Comparison of ENCODE assay signal across 21 cellular contexts in the genomic region with DNA sequence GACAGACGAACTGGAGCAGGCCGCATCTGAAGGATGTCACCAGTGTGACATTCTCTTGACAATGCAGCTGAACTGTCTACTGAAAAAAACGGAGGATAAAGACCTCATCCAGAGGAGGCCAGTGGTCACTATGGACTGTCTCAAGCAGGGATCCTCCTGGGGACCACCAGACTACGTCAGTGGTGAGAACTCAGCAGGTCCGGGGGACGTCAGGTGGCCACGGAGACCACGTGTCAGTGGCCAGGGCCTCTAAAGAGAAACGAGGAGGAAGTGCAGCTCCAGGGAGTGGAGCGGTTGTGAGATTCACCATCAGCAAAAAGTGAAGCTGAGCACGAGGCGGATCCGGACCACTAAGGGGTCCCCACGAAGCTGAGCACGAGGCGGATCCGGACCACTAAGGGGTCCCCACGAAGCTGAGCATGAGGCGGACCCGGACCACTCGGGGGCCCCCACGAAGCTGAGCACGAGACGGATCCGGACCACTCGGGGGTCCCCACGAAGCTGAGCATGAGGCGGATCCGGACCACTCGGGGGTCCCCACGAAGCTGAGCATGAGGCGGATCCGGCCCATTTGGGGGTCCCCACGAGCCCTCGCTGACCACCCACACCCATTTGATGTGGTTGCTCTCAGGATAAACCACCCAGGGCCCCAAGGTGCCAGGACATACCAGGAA. TPM values are rescaled to one million over a fixed set of nuclear protein-coding genes. Genes with fewer than 3 reads are reported as not detected.
DNase-seq lines count a peak whose midpoint lies in the region; ATAC-seq and TF ChIP-seq lines count a peak whose summit lies in the region.
"Had no signal": no experiment of that assay in that cellular context is flagged by ENCODE, and none has a peak within 500 bp of the region (broad histone marks: within the 10 kb centered on the region; RNA-seq: fewer than 3 reads in every experiment).

No MANE protein-coding gene starts in this region.

- H3K4me1 ChIP-seq in endodermal cell (ENCODE audit: control insufficient read depth, insufficient read depth, low read length): no peaks in the 10 kb centered on the region
- H3K4me1 ChIP-seq in neural progenitor cell: no peaks in the 10 kb centered on the region
- H3K4me1 ChIP-seq in testis: peaks cover 12% of the 10 kb centered on the region

- intact Hi-C loops in natural killer cell (cut with micrococcal nuclease): no loop called here
- intact Hi-C loops in testis (cut with DNase I; ENCODE audit: low total_unique reads): no loop called here

- no peak overlapping the region for H3K4me3 ChIP-seq in endodermal cell (ENCODE audit: low read length)
- H3K4me3 ChIP-seq in neural progenitor cell: no peak overlapping the region
- H3K4me3 ChIP-seq in testis: no peak overlapping the region
- H3K4me3 ChIP-seq: A549; BLaER1 treated with 17β-estradiol and CSF1 and Interleukin-3, amounts not matched to agents 10 nM and 100 nM; MG63; PC-9 had no signal

- ATAC-seq in natural killer cell: peak in 1 of 3 donors; percentile 36
- ATAC-seq in natural killer cell treated with Interleukin-12 subunit alpha and Interleukin-12 subunit beta and Interleukin-15 and Interleukin-18, amount 100 ng/mL, for 72 hours: no peak

- H3K4me1 Mint-ChIP-seq in natural killer cell: peaks cover 4 to 12% of the 10 kb centered on the region in 2 donors
- peaks cover 6 to 17% of the 10 kb centered on the region in 2 donors for H3K4me1 Mint-ChIP-seq in natural killer cell treated with Interleukin-12 subunit alpha and Interleukin-12 subunit beta and Interleukin-15 and Interleukin-18, amount 100 ng/mL, for 72 hours (ENCODE audit: low read depth in 2 of 2)
- H3K4me1 Mint-ChIP-seq in endodermal cell: peaks cover 1% of the 10 kb centered on the region
- peaks cover 14% of the 10 kb centered on the region for H3K4me1 Mint-ChIP-seq in neural progenitor cell

- no peaks in the 10 kb centered on the region for H3K9me3 Mint-ChIP-seq in natural killer cell
- H3K9me3 Mint-ChIP-seq in natural killer cell treated with Interleukin-12 subunit alpha and Interleukin-12 subunit beta and Interleukin-15 and Interleukin-18, amount 100 ng/mL, for 72 hours: no peaks in the 10 kb centered on the region
- no peaks in the 10 kb centered on the region for H3K9me3 Mint-ChIP-seq in endodermal cell
- no peaks in the 10 kb centered on the region for H3K9me3 Mint-ChIP-seq in neural progenitor cell
- H3K9me3 Mint-ChIP-seq: CD8-positive, alpha-beta memory T cell; HFFc6 had no signal

- H3K4me3 Mint-ChIP-seq in natural killer cell (no peak overlapping the region), endodermal cell (no peak overlapping the region), neural progenitor cell (peak overlapping the region; percentile 62)
- H3K4me3 Mint-ChIP-seq in natural killer cell treated with Interleukin-12 subunit alpha and Interleukin-12 subunit beta and Interleukin-15 and Interleukin-18, amount 100 ng/mL, for 72 hours: no peak overlapping the region
- H3K4me3 Mint-ChIP-seq: CD8-positive, alpha-beta memory T cell had no signal

- H3K4me2 ChIP-seq in neural progenitor cell: no peak overlapping the region
- H3K4me2 ChIP-seq: A549, PC-9 had no signal

- H3K27me3 Mint-ChIP-seq in natural killer cell (ENCODE audit: low read depth in 2 of 2) (no peaks in the 10 kb centered on the region), endodermal cell (ENCODE audit: insufficient read depth) (no peaks in the 10 kb centered on the region), neural progenitor cell (ENCODE audit: insufficient read depth, low read depth) (peaks cover 6% of the 10 kb centered on the region)
- H3K27me3 Mint-ChIP-seq in natural killer cell treated with Interleukin-12 subunit alpha and Interleukin-12 subunit beta and Interleukin-15 and Interleukin-18, amount 100 ng/mL, for 72 hours: no peaks in the 10 kb centered on the region
- H3K27me3 Mint-ChIP-seq: CD8-positive, alpha-beta memory T cell had no signal

- no peak for DNase-seq in natural killer cell
- DNase-seq in natural killer cell treated with Interleukin-12 subunit alpha and Interleukin-12 subunit beta and Interleukin-15 and Interleukin-18, amount 100 ng/mL, for 72 hours (ENCODE audit: low spot score): no peak
- DNase-seq in endodermal cell: no peak
- DNase-seq in neural progenitor cell (ENCODE audit: low spot score): no peak
- no peak for DNase-seq in testis
- no peak for DNase-seq in activated CD8-positive, alpha-beta memory T cell treated with anti-CD3 and anti-CD28 coated beads for 24 hours
- DNase-seq in KG1 (lab: John Stamatoyannopoulos, UW): no peak
- DNase-seq in activated naive CD4-positive, alpha-beta T cell treated with Interleukin-2 at 50 U/mL for 16 hours: no peak
- DNase-seq: CD8-positive, alpha-beta memory T cell; Kasumi-1; NCI-H1048; NCI-H1436; NCI-H1930; NCI-H524; PC-9 had no signal

- no peaks in the 10 kb centered on the region for H3K27me3 ChIP-seq in endodermal cell (ENCODE audit: control insufficient read depth, insufficient read depth, low read length, poor library complexity, severe bottlenecking)
- no peaks in the 10 kb centered on the region for H3K27me3 ChIP-seq in neural progenitor cell
- H3K27me3 ChIP-seq in testis: no peaks in the 10 kb centered on the region
- H3K27me3 ChIP-seq: BLaER1 treated with 17β-estradiol and CSF1 and Interleukin-3, amounts not matched to agents 10 nM and 100 nM; MG63 had no signal

- H3F3A ChIP-seq in neural progenitor cell (ENCODE audit: low read depth): peaks cover 3% of the 10 kb centered on the region

- peaks cover 22% of the 10 kb centered on the region for H4K20me1 ChIP-seq in neural progenitor cell (ENCODE audit: low read depth)

- TF ChIP-seq POLR2A in testis (IDR thresholded peaks at IDR 0.05): no peak

- 97% methylated on average over 34 to 35 of the region's 35 CpGs for WGBS in endodermal cell (ENCODE audit: insufficient coverage in 1 of 2, insufficient read length in 1 of 2), 2 experiments
- WGBS in testis, 2 donors: 92 to 95% methylated on average over 35 of the region's 35 CpGs

- no peak overlapping the region for H2AFZ ChIP-seq in neural progenitor cell (replicated peaks)
- H2AFZ ChIP-seq: PC-9 had no signal

- H3K36me3 ChIP-seq in endodermal cell (ENCODE audit: control insufficient read depth, insufficient read depth, low read length): peaks cover 21% of the 10 kb centered on the region
- H3K36me3 ChIP-seq in neural progenitor cell: no peaks in the 10 kb centered on the region
- H3K36me3 ChIP-seq in testis (ENCODE audit: low read depth, missing control alignments): no peaks in the 10 kb centered on the region

- H3K9me3 ChIP-seq in endodermal cell (ENCODE audit: control insufficient read depth, low read length) (no peaks in the 10 kb centered on the region), neural progenitor cell (ENCODE audit: low read depth) (no peaks in the 10 kb centered on the region), testis (no peaks in the 10 kb centered on the region)
- H3K9me3 ChIP-seq: A549; BLaER1 treated with 17β-estradiol and CSF1 and Interleukin-3, amounts not matched to agents 10 nM and 100 nM; MG63 had no signal

- no peak overlapping the region for H3K27ac ChIP-seq in endodermal cell (ENCODE audit: low read depth, low read length)
- no peak overlapping the region for H3K27ac ChIP-seq in neural progenitor cell
- no peak overlapping the region for H3K27ac ChIP-seq in testis
- H3K27ac ChIP-seq: A549; BLaER1 treated with 17β-estradiol and CSF1 and Interleukin-3, amounts not matched to agents 10 nM and 100 nM; HL-60; PC-9 had no signal

- TF ChIP-seq CTCF in natural killer cell (IDR thresholded peaks at IDR 0.05) (no peak), endodermal cell (conservative IDR thresholded peaks at IDR 0.05) (no peak), neural progenitor cell (IDR thresholded peaks at IDR 0.05) (no peak), testis (IDR thresholded peaks at IDR 0.05) (no peak)

- H3K9ac ChIP-seq in endodermal cell (ENCODE audit: extremely low read depth, low read length, poor library complexity, severe bottlenecking): no peak overlapping the region
- no peak overlapping the region for H3K9ac ChIP-seq in neural progenitor cell

- H3K36me3 Mint-ChIP-seq in natural killer cell (no peaks in the 10 kb centered on the region), endodermal cell (ENCODE audit: low read depth) (peaks cover 5% of the 10 kb centered on the region), neural progenitor cell (peaks cover 2% of the 10 kb centered on the region)
- no peaks in the 10 kb centered on the region for H3K36me3 Mint-ChIP-seq in natural killer cell treated with Interleukin-12 subunit alpha and Interleukin-12 subunit beta and Interleukin-15 and Interleukin-18, amount 100 ng/mL, for 72 hours

- H3K27ac Mint-ChIP-seq in natural killer cell (peak overlapping the region; percentile 36 to 58), endodermal cell (peak overlapping the region; percentile 58), neural progenitor cell (no peak overlapping the region)
- H3K27ac Mint-ChIP-seq in natural killer cell treated with Interleukin-12 subunit alpha and Interleukin-12 subunit beta and Interleukin-15 and Interleukin-18, amount 100 ng/mL, for 72 hours: peak overlapping the region in 1 of 2 donors; percentile 21

- peaks cover 33% of the 10 kb centered on the region for H3K79me2 ChIP-seq in neural progenitor cell (ENCODE audit: low read depth)

RNA-seq across cellular contexts. Expression of a gene that starts 13.5 kb away (rescaled TPM):
- total RNA-seq in natural killer cell: under 1 TPM; 0.35 to 1.00 (median 0.83) TPM
- 1 to 10 TPM in 1 of 2 donors, not detected in 1; 1.6 TPM for total RNA-seq in natural killer cell treated with Interleukin-12 subunit alpha and Interleukin-12 subunit beta and Interleukin-15 and Interleukin-18, amount 100 ng/mL, for 72 hours
- total RNA-seq in endodermal cell: 1 to 10 TPM; 6.4 to 6.9 TPM
- 11.5 TPM for polyA plus RNA-seq in endodermal cell (2013, experiment 1 of 2)
- 8.9 TPM for polyA plus RNA-seq in endodermal cell (2013, experiment 2 of 2)
- total RNA-seq in neural progenitor cell (ENCODE audit: low replicate concordance): 8.0 and 13.3 TPM in 2 replicates
- 1 to 10 TPM; 3.6 to 6.3 TPM for total RNA-seq in testis
- polyA plus RNA-seq in testis (ENCODE audit: insufficient read depth, low read depth, low replicate concordance): 4.3 TPM
- total RNA-seq: H4 had no signal
- polyA plus RNA-seq: CD8-positive, alpha-beta memory T cell had no signal

RNA-seq across cellular contexts. Expression of a gene that starts 20.7 kb away (rescaled TPM):
- total RNA-seq in natural killer cell (100 to 1,000 TPM in 1 of 3 donors, 10 to 100 TPM in 2; 87.5 to 107 (median 93.9) TPM), endodermal cell (100 to 1,000 TPM; 133 to 138 TPM), neural progenitor cell (ENCODE audit: low replicate concordance) (82.5 and 94.1 TPM in 2 replicates), testis (100 to 1,000 TPM; 146 to 158 TPM)
- total RNA-seq in natural killer cell treated with Interleukin-12 subunit alpha and Interleukin-12 subunit beta and Interleukin-15 and Interleukin-18, amount 100 ng/mL, for 72 hours: 100 to 1,000 TPM in 1 of 2 donors, 10 to 100 TPM in 1; 97.6 to 146 TPM
- polyA plus RNA-seq in endodermal cell (2013, experiment 1 of 2): 130 TPM
- polyA plus RNA-seq in endodermal cell (2013, experiment 2 of 2): 116 TPM
- polyA plus RNA-seq in testis (ENCODE audit: insufficient read depth, low read depth, low replicate concordance): 67.0 TPM

RNA-seq across cellular contexts. Expression of a gene that starts 42.0 kb away (rescaled TPM):
- total RNA-seq in natural killer cell: 10 to 100 TPM; 17.3 to 37.3 (median 22.2) TPM
- 100 to 1,000 TPM in 1 of 2 donors, 10 to 100 TPM in 1; 52.7 to 126 TPM for total RNA-seq in natural killer cell treated with Interleukin-12 subunit alpha and Interleukin-12 subunit beta and Interleukin-15 and Interleukin-18, amount 100 ng/mL, for 72 hours
- total RNA-seq in endodermal cell: 10 to 100 TPM; 42.8 to 47.6 TPM
- polyA plus RNA-seq in endodermal cell (2013, experiment 1 of 2): 31.3 TPM
- 31.1 TPM for polyA plus RNA-seq in endodermal cell (2013, experiment 2 of 2)
- total RNA-seq in neural progenitor cell (ENCODE audit: low replicate concordance): 7.8 and 25.1 TPM in 2 replicates
- 10 to 100 TPM; 35.7 to 37.4 TPM for total RNA-seq in testis
- 22.0 TPM for polyA plus RNA-seq in testis (ENCODE audit: insufficient read depth, low read depth, low replicate concordance)

RNA-seq across cellular contexts. Expression of a gene that starts 46.0 kb away (rescaled TPM):
- total RNA-seq in natural killer cell (1 to 10 TPM; 2.8 to 3.2 (median 3.0) TPM), endodermal cell (10 to 100 TPM; 10.4 to 10.8 TPM), neural progenitor cell (ENCODE audit: low replicate concordance) (2.5 and 7.8 TPM in 2 replicates), testis (10 to 100 TPM; 36.8 to 54.0 TPM)
- 1 to 10 TPM in 1 of 2 donors, under 1 TPM in 1; 0.81 to 2.4 TPM for total RNA-seq in natural killer cell treated with Interleukin-12 subunit alpha and Interleukin-12 subunit beta and Interleukin-15 and Interleukin-18, amount 100 ng/mL, for 72 hours
- 6.0 TPM for polyA plus RNA-seq in endodermal cell (2013, experiment 1 of 2)
- 5.7 TPM for polyA plus RNA-seq in endodermal cell (2013, experiment 2 of 2)
- polyA plus RNA-seq in testis (ENCODE audit: insufficient read depth, low read depth, low replicate concordance): 15.5 TPM
